ENCODE assay signal across 8 cellular contexts in genomic region chr1:32500387-32501209, GRCh38.
DNase-seq lines count a peak whose midpoint lies in the region; ATAC-seq and FAIRE-seq lines count a peak whose summit lies in the region.

No MANE protein-coding gene starts in this region.

- H3K4me1 ChIP-seq in BLaER1 treated with 17β-estradiol and CSF1 and Interleukin-3, amounts not matched to agents 10 nM and 100 nM, result peaks cover 0 to 17% (median 10%) of the 10 kb centered on the region in 10 experiments; a peak in 12 of 20 replicates

- H3K4me3 ChIP-seq in BLaER1 treated with 17β-estradiol and CSF1 and Interleukin-3, amounts not matched to agents 10 nM and 100 nM, result peak overlapping the region; percentile 69 to 92 (median 78)

- peak overlapping the region; percentile 84 to 92 (median 89) for H3K9ac ChIP-seq in BLaER1 treated with 17β-estradiol and CSF1 and Interleukin-3, amounts not matched to agents 10 nM and 100 nM

- H3K4me3 Mint-ChIP-seq in dendritic cell treated with granulocyte-macrophage colony-stimulating factor and Interleukin-4, amounts not matched to agents 40 ng/mL and 50 ng/mL, for 4 days, result peak overlapping the region; percentile 88

- no peaks in the 10 kb centered on the region for H3K4me1 Mint-ChIP-seq in dendritic cell treated with granulocyte-macrophage colony-stimulating factor and Interleukin-4, amounts not matched to agents 40 ng/mL and 50 ng/mL, for 4 days (ENCODE audit: low read depth)

- DNase-seq in GM19239 (ENCODE audit: insufficient read length, low spot score) (peak; percentile 75), NCI-H1105 (lab: John Stamatoyannopoulos, UW) (peak; percentile 65), T1000 (lab: John Stamatoyannopoulos, UW) (peak; percentile 49), left kidney (ENCODE audit: low read depth, low spot score) (peak; percentile 88)
- peak; percentile 27 to 65 for DNase-seq in stimulated activated CD4-positive, alpha-beta T cell treated with anti-CD3 and anti-CD28 coated beads, Interleukin-2, amount 100 ng/mL, for 24 hours

- peak overlapping the region; percentile 80 to 93 (median 88) for H3K27ac ChIP-seq in BLaER1 treated with 17β-estradiol and CSF1 and Interleukin-3, amounts not matched to agents 10 nM and 100 nM

- H3K27me3 ChIP-seq in BLaER1 treated with 17β-estradiol and CSF1 and Interleukin-3, amounts not matched to agents 10 nM and 100 nM, result no peaks in the 10 kb centered on the region

- peaks cover 12% of the 10 kb centered on the region for H3K27me3 Mint-ChIP-seq in dendritic cell treated with granulocyte-macrophage colony-stimulating factor and Interleukin-4, amounts not matched to agents 40 ng/mL and 50 ng/mL, for 4 days

- H4K20me1 ChIP-seq in BLaER1 treated with 17β-estradiol and CSF1 and Interleukin-3, amounts not matched to agents 10 nM and 100 nM, result no peaks in the 10 kb centered on the region

- FAIRE-seq in GM19239 (lab: Jason Lieb, UNC), result peak; percentile 47

- H3K9me3 Mint-ChIP-seq in dendritic cell treated with granulocyte-macrophage colony-stimulating factor and Interleukin-4, amounts not matched to agents 40 ng/mL and 50 ng/mL, for 4 days, result peaks cover 7% of the 10 kb centered on the region

- peaks cover 0 to 5% (median 0%) of the 10 kb centered on the region in 11 experiments; a peak in 3 of 22 replicates for H3K9me3 ChIP-seq in BLaER1 treated with 17β-estradiol and CSF1 and Interleukin-3, amounts not matched to agents 10 nM and 100 nM (replicated peaks in 1 of 11)

- H3K27ac Mint-ChIP-seq in dendritic cell treated with granulocyte-macrophage colony-stimulating factor and Interleukin-4, amounts not matched to agents 40 ng/mL and 50 ng/mL, for 4 days, result peak overlapping the region; percentile 91

- no peaks in the 10 kb centered on the region for H3K36me3 Mint-ChIP-seq in dendritic cell treated with granulocyte-macrophage colony-stimulating factor and Interleukin-4, amounts not matched to agents 40 ng/mL and 50 ng/mL, for 4 days (ENCODE audit: low read depth)

- no peak for ATAC-seq in GM21737 (IDR thresholded peaks at IDR 0.05; ENCODE audit: unreplicated experiment)

- no peaks in the 10 kb centered on the region for H3K36me3 ChIP-seq in BLaER1 treated with 17β-estradiol and CSF1 and Interleukin-3, amounts not matched to agents 10 nM and 100 nM

- intact Hi-C loops in dendritic cell treated with granulocyte-macrophage colony-stimulating factor and Interleukin-4, amounts not matched to agents 40 ng/mL and 50 ng/mL, for 4 days (cut with micrococcal nuclease), result no loop called here

- H3K4me2 ChIP-seq in BLaER1 treated with 17β-estradiol and CSF1 and Interleukin-3, amounts not matched to agents 10 nM and 100 nM, result peak overlapping the region; percentile 76 to 89 (median 81)
